Comparison of ENCODE assay signal across 13 cellular contexts in genomic region chr11:122816701-122817100, GRCh38. TPM values are rescaled to one million over a fixed set of nuclear protein-coding genes. Genes with fewer than 3 reads are reported as not detected.
DNase-seq lines count a peak whose midpoint lies in the region; ATAC-seq and TF ChIP-seq lines count a peak whose summit lies in the region.
"Had no signal": no experiment of that assay in that cellular context is flagged by ENCODE, and none has a peak within 500 bp of the region (broad histone marks: within the 10 kb centered on the region; RNA-seq: fewer than 3 reads in every experiment).

No MANE protein-coding gene starts in this region.

- H3K36me3 ChIP-seq in esophagus muscularis mucosa = no peaks in the 10 kb centered on the region

- TF ChIP-seq POLR2A in esophagus muscularis mucosa (IDR thresholded peaks at IDR 0.05; ENCODE audit: low read depth) = no peak

- H3K36me3 Mint-ChIP-seq in stimulated activated memory B cell treated with anti-CD40 and anti-IgM and Interleukin-4, amounts not matched to agents 10 μg/mL and 1 μg/mL and 100 μg/mL, for 72 hours = peaks cover 25% of the 10 kb centered on the region
- H3K36me3 Mint-ChIP-seq in activated CD4-positive, alpha-beta T cell treated with anti-CD3 and anti-CD28 coated beads, Interleukin-2, amount 10 ng/mL, durations not matched to agents 24 days and 14 days (ENCODE audit: low read depth) = no peaks in the 10 kb centered on the region

- H3K4me3 ChIP-seq in esophagus muscularis mucosa = no peak overlapping the region

- H3K27me3 ChIP-seq in esophagus muscularis mucosa = no peaks in the 10 kb centered on the region

- peaks cover 0 to 9% (median 4%) of the 10 kb centered on the region in 4 donors for H3K4me1 ChIP-seq in esophagus muscularis mucosa

- intact Hi-C loops in esophagus muscularis mucosa (cut with DNase I) = no loop called here
- intact Hi-C loops in activated CD4-positive, alpha-beta T cell treated with anti-CD3 and anti-CD28 coated beads, Interleukin-2, amount 10 ng/mL, durations not matched to agents 24 days and 14 days (cut with micrococcal nuclease) = no loop called here

- no peaks in the 10 kb centered on the region for H3K27me3 Mint-ChIP-seq in stimulated activated memory B cell treated with anti-CD40 and anti-IgM and Interleukin-4, amounts not matched to agents 10 μg/mL and 1 μg/mL and 100 μg/mL, for 72 hours
- peaks cover 9% of the 10 kb centered on the region for H3K27me3 Mint-ChIP-seq in activated CD4-positive, alpha-beta T cell treated with anti-CD3 and anti-CD28 coated beads, Interleukin-2, amount 10 ng/mL, durations not matched to agents 24 days and 14 days
- H3K27me3 Mint-ChIP-seq: activated CD4-positive, alpha-beta T cell treated with anti-CD3 and anti-CD28 coated beads for 36 hours; T-helper 17 cell had no signal

- DNase-seq in NCI-H526 treated with DMSO at 0.1 percent for 48 hours (lab: John Stamatoyannopoulos, UW) = peak; percentile 49
- peak; percentile 89 for DNase-seq in cerebellar cortex (ENCODE audit: low spot score)
- no peak for DNase-seq in left lobe of liver (ENCODE audit: low spot score)
- no peak for DNase-seq in esophagus muscularis mucosa (ENCODE audit: extremely low spot score)
- DNase-seq in activated CD4-positive, alpha-beta T cell treated with anti-CD3 and anti-CD28 coated beads, Interleukin-2, amount 10 ng/mL, durations not matched to agents 24 days and 14 days = no peak
- DNase-seq in stimulated activated CD4-positive, alpha-beta T cell treated with anti-CD3 and anti-CD28 coated beads, Interleukin-4, amount 100 ng/mL, for 24 hours = no peak
- DNase-seq in NCI-H345 (lab: John Stamatoyannopoulos, UW) = no peak
- DNase-seq: activated CD4-positive, alpha-beta T cell treated with anti-CD3 and anti-CD28 coated beads for 36 hours; NCI-H187 treated with DMSO at 0.1 percent for 48 hours; NCI-H524 treated with DMSO at 0.1 percent for 48 hours; T-helper 17 cell had no signal

- WGBS in esophagus muscularis mucosa = 42% methylated on average over 4 of the region's 4 CpGs

- H3K27ac Mint-ChIP-seq in stimulated activated memory B cell treated with anti-CD40 and anti-IgM and Interleukin-4, amounts not matched to agents 10 μg/mL and 1 μg/mL and 100 μg/mL, for 72 hours = peak overlapping the region; percentile 48
- no peak overlapping the region for H3K27ac Mint-ChIP-seq in activated CD4-positive, alpha-beta T cell treated with anti-CD3 and anti-CD28 coated beads, Interleukin-2, amount 10 ng/mL, durations not matched to agents 24 days and 14 days
- H3K27ac Mint-ChIP-seq: activated CD4-positive, alpha-beta T cell treated with anti-CD3 and anti-CD28 coated beads for 36 hours; CD14-positive monocyte; T-helper 17 cell had no signal

- H3K9me3 ChIP-seq in esophagus muscularis mucosa = no peaks in the 10 kb centered on the region

- H3K4me3 Mint-ChIP-seq in stimulated activated memory B cell treated with anti-CD40 and anti-IgM and Interleukin-4, amounts not matched to agents 10 μg/mL and 1 μg/mL and 100 μg/mL, for 72 hours = no peak overlapping the region
- no peak overlapping the region for H3K4me3 Mint-ChIP-seq in activated CD4-positive, alpha-beta T cell treated with anti-CD3 and anti-CD28 coated beads, Interleukin-2, amount 10 ng/mL, durations not matched to agents 24 days and 14 days
- H3K4me3 Mint-ChIP-seq: activated CD4-positive, alpha-beta T cell treated with anti-CD3 and anti-CD28 coated beads for 36 hours; CD14-positive monocyte; T-helper 17 cell had no signal

- ATAC-seq in left lobe of liver = peak; percentile 25
- ATAC-seq in stimulated activated memory B cell treated with anti-CD40 and anti-IgM and Interleukin-4, amounts not matched to agents 10 μg/mL and 1 μg/mL and 100 μg/mL, for 72 hours = no peak
- ATAC-seq: activated CD4-positive, alpha-beta T cell treated with anti-CD3 and anti-CD28 coated beads for 36 hours; T-helper 17 cell had no signal

- no peak for TF ChIP-seq CTCF in esophagus muscularis mucosa (IDR thresholded peaks at IDR 0.05)

- H3K9me3 Mint-ChIP-seq in stimulated activated memory B cell treated with anti-CD40 and anti-IgM and Interleukin-4, amounts not matched to agents 10 μg/mL and 1 μg/mL and 100 μg/mL, for 72 hours = peaks cover 14% of the 10 kb centered on the region
- peaks cover 19% of the 10 kb centered on the region for H3K9me3 Mint-ChIP-seq in activated CD4-positive, alpha-beta T cell treated with anti-CD3 and anti-CD28 coated beads, Interleukin-2, amount 10 ng/mL, durations not matched to agents 24 days and 14 days

- no peak for TF ChIP-seq EP300 in esophagus muscularis mucosa (IDR thresholded peaks at IDR 0.05)

- peak overlapping the region in 1 of 4 donors; percentile 48 for H3K27ac ChIP-seq in esophagus muscularis mucosa (replicated peaks in 1 of 4)

- H3K4me1 Mint-ChIP-seq in stimulated activated memory B cell treated with anti-CD40 and anti-IgM and Interleukin-4, amounts not matched to agents 10 μg/mL and 1 μg/mL and 100 μg/mL, for 72 hours = peaks cover 21% of the 10 kb centered on the region
- H3K4me1 Mint-ChIP-seq in activated CD4-positive, alpha-beta T cell treated with anti-CD3 and anti-CD28 coated beads, Interleukin-2, amount 10 ng/mL, durations not matched to agents 24 days and 14 days = peaks cover 4% of the 10 kb centered on the region
- H3K4me1 Mint-ChIP-seq: T-helper 17 cell had no signal

RNA-seq across cellular contexts. Expression of gene CRTAM, which starts 21.6 kb away (rescaled TPM):
- total RNA-seq in left lobe of liver (not detected), esophagus muscularis mucosa (under 1 TPM in 1 of 4 donors, not detected in 3; 0.23 TPM)
- 3.8 and 4.2 TPM in 2 replicates for total RNA-seq in activated CD4-positive, alpha-beta T cell treated with anti-CD3 and anti-CD28 coated beads, Interleukin-2, amount 10 ng/mL, durations not matched to agents 24 days and 14 days
- total RNA-seq: T-helper 17 cell had no signal

Comparison
In these comparisons a context has a peak if more than half of its experiments do, and no peak if none do; other contexts are left out.
1. DNase-seq: peak in NCI-H526 treated with DMSO at 0.1 percent for 48 hours (single experiment) and cerebellar cortex (single experiment); none in left lobe of liver (single experiment), esophagus muscularis mucosa (single experiment), activated CD4-positive, alpha-beta T cell treated with anti-CD3 and anti-CD28 coated beads, Interleukin-2, amount 10 ng/mL, durations not matched to agents 24 days and 14 days (single experiment), stimulated activated CD4-positive, alpha-beta T cell treated with anti-CD3 and anti-CD28 coated beads, Interleukin-4, amount 100 ng/mL, for 24 hours (single experiment) and NCI-H345 (single experiment).